23 cellular contexts compared by ENCODE assay signal in the genomic region with DNA sequence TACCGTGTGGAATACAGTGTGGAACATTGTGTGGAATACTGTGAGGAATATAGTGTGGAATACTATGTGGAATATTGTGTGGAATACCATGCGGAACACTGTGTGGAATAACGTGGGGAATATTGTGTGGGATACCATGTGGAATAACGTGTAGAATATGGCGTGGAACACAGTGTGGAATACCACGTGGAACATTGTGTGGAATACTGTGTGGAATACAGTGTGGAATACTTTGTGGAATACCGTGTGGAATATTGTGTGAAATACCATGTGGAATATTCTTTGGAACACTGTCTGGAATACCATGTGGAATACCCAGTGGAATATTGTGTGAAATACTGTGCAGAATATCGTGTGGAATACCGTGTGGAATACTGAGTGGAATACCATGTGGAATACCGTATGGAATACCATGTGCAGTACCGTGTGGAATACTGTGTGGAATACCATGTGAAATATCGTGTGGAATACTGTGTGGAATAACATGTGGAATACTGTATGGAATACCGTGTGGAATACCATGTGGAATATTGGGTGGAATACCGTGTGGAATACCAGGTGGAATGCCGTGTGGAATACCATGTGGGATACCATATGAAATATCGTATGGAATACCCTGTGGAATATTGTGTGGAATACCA.
DNase-seq lines count a peak whose midpoint lies in the region; ATAC-seq and TF ChIP-seq lines count a peak whose summit lies in the region.
"Had no signal": no experiment of that assay in that cellular context is flagged by ENCODE, and none has a peak within 500 bp of the region (broad histone marks: within the 10 kb centered on the region; RNA-seq: fewer than 3 reads in every experiment).

No MANE protein-coding gene starts in this region.

- H3K27ac ChIP-seq in OCI-LY7 (ENCODE audit: low read depth, low read length, poor library complexity, severe bottlenecking) = no peak overlapping the region
- H3K27ac ChIP-seq in ascending aorta = peak overlapping the region; percentile 71 to 83
- no peak overlapping the region for H3K27ac ChIP-seq in neural cell (ENCODE audit: low read length)
- no peak overlapping the region for H3K27ac ChIP-seq in tibial nerve
- H3K27ac ChIP-seq: C4-2B, epithelial cell of prostate, heart right ventricle, pancreas, RWPE1 had no signal

- H3K36me3 ChIP-seq in OCI-LY7 (ENCODE audit: insufficient read depth, low read length) (no peaks in the 10 kb centered on the region), ascending aorta (no peaks in the 10 kb centered on the region), neural cell (ENCODE audit: insufficient read depth, low read length) (no peaks in the 10 kb centered on the region), tibial nerve (no peaks in the 10 kb centered on the region)
- H3K36me3 ChIP-seq: heart right ventricle, MG63, pancreas had no signal

- H3K27me3 ChIP-seq in ascending aorta (no peaks in the 10 kb centered on the region), neural cell (ENCODE audit: insufficient read depth, low read depth, low read length) (no peaks in the 10 kb centered on the region), tibial nerve (no peaks in the 10 kb centered on the region)
- H3K27me3 ChIP-seq: dorsolateral prefrontal cortex, MG63, pancreas had no signal

- TF ChIP-seq CTCF in OCI-LY7 (conservative IDR thresholded peaks at IDR 0.05; ENCODE audit: low read length) (no peak), ascending aorta (IDR thresholded peaks at IDR 0.05) (no peak), neural cell (IDR thresholded peaks at IDR 0.05; ENCODE audit: poor library complexity, severe bottlenecking) (no peak), tibial nerve (IDR thresholded peaks at IDR 0.05) (no peak)

- no peaks in the 10 kb centered on the region for H3K4me1 Mint-ChIP-seq in activated T-cell treated with anti-CD3 and anti-CD28 coated beads, Interleukin-2, amount 50 U/mL, for 24 hours (ENCODE audit: low read depth)

- no peaks in the 10 kb centered on the region for H3F3A ChIP-seq in neural cell (ENCODE audit: insufficient read depth, low read length, poor library complexity, severe bottlenecking)

- CTCF ChIA-PET in OCI-LY7 (lab: Charles Lee; ENCODE audit: unreplicated experiment) = no interaction called here

- H3K79me2 ChIP-seq in OCI-LY7 (ENCODE audit: insufficient read depth, low read depth, low read length) = no peaks in the 10 kb centered on the region
- no peaks in the 10 kb centered on the region for H3K79me2 ChIP-seq in neural cell (replicated peaks; ENCODE audit: insufficient read depth, low read length)

- H3K9me3 Mint-ChIP-seq in activated T-cell treated with anti-CD3 and anti-CD28 coated beads, Interleukin-2, amount 50 U/mL, for 24 hours = peaks cover 29% of the 10 kb centered on the region

- WGBS in tibial nerve, 2 donors = 92 to 93% methylated on average over 16 of the region's 16 CpGs

- H3K4me3 Mint-ChIP-seq in activated T-cell treated with anti-CD3 and anti-CD28 coated beads, Interleukin-2, amount 50 U/mL, for 24 hours = no peak overlapping the region

- H3K36me3 Mint-ChIP-seq in activated T-cell treated with anti-CD3 and anti-CD28 coated beads, Interleukin-2, amount 50 U/mL, for 24 hours (ENCODE audit: low read depth) = no peaks in the 10 kb centered on the region

- H3K4me2 ChIP-seq in OCI-LY7 (ENCODE audit: low read length) (no peak overlapping the region), neural cell (ENCODE audit: low read length) (no peak overlapping the region)
- H3K4me2 ChIP-seq: SK-N-SH had no signal

- POLR2A ChIA-PET in OCI-LY7 (lab: Charles Lee) = no interaction called here

- no peaks in the 10 kb centered on the region for H3K9me2 ChIP-seq in OCI-LY7 (ENCODE audit: insufficient read depth, low read length)
- no peaks in the 10 kb centered on the region for H3K9me2 ChIP-seq in neural cell (ENCODE audit: insufficient read depth, low read length)
- H3K9me2 ChIP-seq: SK-N-SH had no signal

- TF ChIP-seq EP300 in neural cell (conservative IDR thresholded peaks at IDR 0.05; ENCODE audit: poor library complexity, severe bottlenecking) = no peak
- TF ChIP-seq EP300 in tibial nerve (IDR thresholded peaks at IDR 0.05) = no peak

- H3K9me3 ChIP-seq in OCI-LY7 (ENCODE audit: low read length) (peaks cover 39% of the 10 kb centered on the region), ascending aorta (no peaks in the 10 kb centered on the region), neural cell (ENCODE audit: low read length) (peaks cover 12% of the 10 kb centered on the region), tibial nerve (no peaks in the 10 kb centered on the region)
- H3K9me3 ChIP-seq: MG63, pancreas, SK-N-SH had no signal

- no peak overlapping the region for H3K9ac ChIP-seq in neural cell (ENCODE audit: low read length)
- H3K9ac ChIP-seq: SK-N-SH had no signal

- DNase-seq in activated T-cell treated with anti-CD3 and anti-CD28 coated beads, Interleukin-2, amount 50 U/mL, for 24 hours = no peak
- DNase-seq in activated T-cell treated with anti-CD3 and anti-CD28 coated beads, Interleukin-2, amount 50 U/mL, for 1 hour = no peak
- DNase-seq in OCI-LY7 (ENCODE audit: low spot score) (peak; percentile 32), ascending aorta (ENCODE audit: low spot score in 2 of 2) (no peak), tibial nerve (ENCODE audit: low spot score in 2 of 2) (no peak), Ammon's horn (ENCODE audit: low spot score) (no peak)
- DNase-seq: dorsolateral prefrontal cortex; foreskin fibroblast; H7; heart right ventricle; mesendoderm; MG63; NCI-H526 treated with DMSO at 0.1 percent for 48 hours; pancreas; right cardiac atrium; SK-N-SH; stimulated activated CD4-positive, alpha-beta T cell treated with anti-CD3 and anti-CD28 coated beads, Interleukin-12 subunit alpha, Interleukin-12 subunit beta, amount 100 ng/mL, for 4 hours had no signal

- intact Hi-C loops in OCI-LY7 (cut with micrococcal nuclease; ENCODE audit: unreplicated experiment) = loop anchor here (10.0 kb wide), 2 partner anchors 122 to 232 kb away; no protein-coding TSS in a partner anchor
- intact Hi-C loops in ascending aorta (cut with DNase I) = no loop called here

- no peak for TF ChIP-seq POLR2A in tibial nerve (IDR thresholded peaks at IDR 0.05)

- ATAC-seq in activated CD4-positive, CD25-positive, alpha-beta regulatory T cell treated with anti-CD3 and anti-CD28 coated beads, Interleukin-2, amount 50 U/mL, for 24 hours = no peak
- ATAC-seq: heart right ventricle, pancreas, right cardiac atrium had no signal

- no TSS peak for BruUV-seq in OCI-LY7 (replicated peaks; lab: Mats Ljungman, UMichigan)

- H3K4me3 ChIP-seq in OCI-LY7 (ENCODE audit: low read depth, low read length, poor library complexity, severe bottlenecking) = no peak overlapping the region
- no peak overlapping the region for H3K4me3 ChIP-seq in ascending aorta
- no peak overlapping the region for H3K4me3 ChIP-seq in neural cell (ENCODE audit: low read length)
- no peak overlapping the region for H3K4me3 ChIP-seq in tibial nerve
- H3K4me3 ChIP-seq: dorsolateral prefrontal cortex, heart right ventricle, MG63, pancreas had no signal

- H3K4me1 ChIP-seq in OCI-LY7 (ENCODE audit: insufficient read depth, low read length, poor library complexity, severe bottlenecking) (peaks cover 16% of the 10 kb centered on the region), ascending aorta (peaks cover 16 to 37% of the 10 kb centered on the region in 2 donors), tibial nerve (peaks cover 0 to 8% (median under 1%) of the 10 kb centered on the region in 4 donors)
- H3K4me1 ChIP-seq: pancreas had no signal

- no peak for TF ChIP-seq RAD21 in neural cell (conservative IDR thresholded peaks at IDR 0.05)

- H2AFZ ChIP-seq in OCI-LY7 (ENCODE audit: low read length) (no peak overlapping the region), neural cell (ENCODE audit: low read depth, low read length) (no peak overlapping the region)

- peaks cover 4% of the 10 kb centered on the region for H3K27me3 Mint-ChIP-seq in activated T-cell treated with anti-CD3 and anti-CD28 coated beads, Interleukin-2, amount 50 U/mL, for 24 hours

- H3K27ac Mint-ChIP-seq in activated T-cell treated with anti-CD3 and anti-CD28 coated beads, Interleukin-2, amount 50 U/mL, for 24 hours = peak overlapping the region; percentile 61
- H3K27ac Mint-ChIP-seq: nephron had no signal

- H4K20me1 ChIP-seq in OCI-LY7 (ENCODE audit: insufficient read depth, low read length) = no peaks in the 10 kb centered on the region
- H4K20me1 ChIP-seq in neural cell (ENCODE audit: insufficient read depth) = no peaks in the 10 kb centered on the region

TF ChIP-seq in neural cell, 6 proteins besides CTCF, POLR2A, EP300 and RAD21:
- no peak for TF ChIP-seq MXI1 (conservative IDR thresholded peaks at IDR 0.05; ENCODE audit: poor library complexity, severe bottlenecking)
- TF ChIP-seq, protein P1, sequence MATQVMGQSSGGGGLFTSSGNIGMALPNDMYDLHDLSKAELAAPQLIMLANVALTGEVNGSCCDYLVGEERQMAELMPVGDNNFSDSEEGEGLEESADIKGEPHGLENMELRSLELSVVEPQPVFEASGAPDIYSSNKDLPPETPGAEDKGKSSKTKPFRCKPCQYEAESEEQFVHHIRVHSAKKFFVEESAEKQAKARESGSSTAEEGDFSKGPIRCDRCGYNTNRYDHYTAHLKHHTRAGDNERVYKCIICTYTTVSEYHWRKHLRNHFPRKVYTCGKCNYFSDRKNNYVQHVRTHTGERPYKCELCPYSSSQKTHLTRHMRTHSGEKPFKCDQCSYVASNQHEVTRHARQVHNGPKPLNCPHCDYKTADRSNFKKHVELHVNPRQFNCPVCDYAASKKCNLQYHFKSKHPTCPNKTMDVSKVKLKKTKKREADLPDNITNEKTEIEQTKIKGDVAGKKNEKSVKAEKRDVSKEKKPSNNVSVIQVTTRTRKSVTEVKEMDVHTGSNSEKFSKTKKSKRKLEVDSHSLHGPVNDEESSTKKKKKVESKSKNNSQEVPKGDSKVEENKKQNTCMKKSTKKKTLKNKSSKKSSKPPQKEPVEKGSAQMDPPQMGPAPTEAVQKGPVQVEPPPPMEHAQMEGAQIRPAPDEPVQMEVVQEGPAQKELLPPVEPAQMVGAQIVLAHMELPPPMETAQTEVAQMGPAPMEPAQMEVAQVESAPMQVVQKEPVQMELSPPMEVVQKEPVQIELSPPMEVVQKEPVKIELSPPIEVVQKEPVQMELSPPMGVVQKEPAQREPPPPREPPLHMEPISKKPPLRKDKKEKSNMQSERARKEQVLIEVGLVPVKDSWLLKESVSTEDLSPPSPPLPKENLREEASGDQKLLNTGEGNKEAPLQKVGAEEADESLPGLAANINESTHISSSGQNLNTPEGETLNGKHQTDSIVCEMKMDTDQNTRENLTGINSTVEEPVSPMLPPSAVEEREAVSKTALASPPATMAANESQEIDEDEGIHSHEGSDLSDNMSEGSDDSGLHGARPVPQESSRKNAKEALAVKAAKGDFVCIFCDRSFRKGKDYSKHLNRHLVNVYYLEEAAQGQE (IDR thresholded peaks at IDR 0.05; ENCODE audit: borderline replicate concordance) = peak; percentile 90
- no peak for TF ChIP-seq SMC3 (conservative IDR thresholded peaks at IDR 0.05; ENCODE audit: poor library complexity)
TF ChIP-seq in neural cell: peak in this region for 1.

Comparison
In these comparisons a context has a peak if more than half of its experiments do, and no peak if none do; other contexts are left out.
1. H3K27ac ChIP-seq: peak in ascending aorta (2 of 2); none in OCI-LY7 (single experiment), neural cell (single experiment) and tibial nerve (0 of 4).